In genomic region chr6:159044899-159045727, GRCh38 we compare ENCODE assay signal across 9 cellular contexts. TPM values are rescaled to one million over a fixed set of nuclear protein-coding genes. Genes with fewer than 3 reads are reported as not detected.
DNase-seq lines count a peak whose midpoint lies in the region; ATAC-seq, FAIRE-seq and TF ChIP-seq lines count a peak whose summit lies in the region.
"Had no signal": no experiment of that assay in that cellular context is flagged by ENCODE, and none has a peak within 500 bp of the region (broad histone marks: within the 10 kb centered on the region; RNA-seq: fewer than 3 reads in every experiment).

Gene TAGAP (minus strand): TSS chr6:159044991. CDS start chr6:159044146, 845 bp downstream.

- DNase-seq in OCI-M2 (lab: John Stamatoyannopoulos, UW; ENCODE audit: unreplicated experiment) (peak; percentile 72), kidney (peak; percentile 84), H54 (ENCODE audit: insufficient read length, low spot score) (no peak), SHP77 treated with DMSO at 0.1 percent for 48 hours (lab: John Stamatoyannopoulos, UW) (no peak)
- peak; percentile 83 for DNase-seq in activated T-helper 1 cell treated with anti-CD3 and anti-CD28 coated beads, Interleukin-12 subunit alpha, Interleukin-12 subunit beta, Interleukin-2, Interleukin-4 antibody, amounts not matched to agents 30 ng/mL and 10 ng/mL and 1 ng/mL, durations not matched to agents 14 hours and 24 hours and 36 hours (ENCODE audit: low spot score)
- DNase-seq in stimulated activated CD4-positive, alpha-beta T cell treated with anti-CD3 and anti-CD28 coated beads, TNF-alpha, amount 100 ng/mL, for 1 hour (ENCODE audit: low read depth in 3 of 3, low spot score in 1 of 3) = peak; percentile 58 to 83 (median 80)

- peaks cover 0 to 2% of the 10 kb centered on the region in 2 donors for H3K4me1 ChIP-seq in kidney (ENCODE audit: control insufficient read depth in 1 of 2, insufficient read depth in 1 of 2, low read depth in 1 of 2, low read length in 2 of 2)

- H3K4me3 ChIP-seq in kidney (ENCODE audit: low read length in 2 of 2) = peak within 1 kb of the TSS in 1 of 2 donors; percentile 56

- peak within 1 kb of the TSS; percentile 92 for H3K27ac Mint-ChIP-seq in activated T-helper 1 cell treated with anti-CD3 and anti-CD28 coated beads, Interleukin-12 subunit alpha, Interleukin-12 subunit beta, Interleukin-2, Interleukin-4 antibody, amounts not matched to agents 30 ng/mL and 10 ng/mL and 1 ng/mL, durations not matched to agents 14 hours and 24 hours and 36 hours

- no peak for TF ChIP-seq POLR2A in H54 (IDR thresholded peaks at IDR 0.05; ENCODE audit: low read depth, low read length)

- H3K4me1 Mint-ChIP-seq in activated T-helper 1 cell treated with anti-CD3 and anti-CD28 coated beads, Interleukin-12 subunit alpha, Interleukin-12 subunit beta, Interleukin-2, Interleukin-4 antibody, amounts not matched to agents 30 ng/mL and 10 ng/mL and 1 ng/mL, durations not matched to agents 14 hours and 24 hours and 36 hours (ENCODE audit: low read depth) = peaks cover 72% of the 10 kb centered on the region

- TF ChIP-seq CTCF in kidney (IDR thresholded peaks at IDR 0.05; ENCODE audit: borderline replicate concordance, extremely low read depth, insufficient read depth) = no peak

- H3K36me3 Mint-ChIP-seq in activated T-helper 1 cell treated with anti-CD3 and anti-CD28 coated beads, Interleukin-12 subunit alpha, Interleukin-12 subunit beta, Interleukin-2, Interleukin-4 antibody, amounts not matched to agents 30 ng/mL and 10 ng/mL and 1 ng/mL, durations not matched to agents 14 hours and 24 hours and 36 hours (ENCODE audit: low read depth) = peaks cover 44% of the 10 kb centered on the region

- peak within 1 kb of the TSS; percentile 91 for H3K4me3 Mint-ChIP-seq in activated T-helper 1 cell treated with anti-CD3 and anti-CD28 coated beads, Interleukin-12 subunit alpha, Interleukin-12 subunit beta, Interleukin-2, Interleukin-4 antibody, amounts not matched to agents 30 ng/mL and 10 ng/mL and 1 ng/mL, durations not matched to agents 14 hours and 24 hours and 36 hours

- H3K9ac ChIP-seq in kidney (ENCODE audit: low read length in 2 of 2) = no peak within 1 kb of the TSS

- FAIRE-seq in kidney (lab: Jason Lieb, UNC) (no peak), H54 (lab: Jason Lieb, UNC) (no peak)
- FAIRE-seq: astrocyte had no signal

- H3K9me3 ChIP-seq in kidney (ENCODE audit: control insufficient read depth in 1 of 2, low read length in 2 of 2) = no peaks in the 10 kb centered on the region

- no peaks in the 10 kb centered on the region for H3K27me3 Mint-ChIP-seq in activated T-helper 1 cell treated with anti-CD3 and anti-CD28 coated beads, Interleukin-12 subunit alpha, Interleukin-12 subunit beta, Interleukin-2, Interleukin-4 antibody, amounts not matched to agents 30 ng/mL and 10 ng/mL and 1 ng/mL, durations not matched to agents 14 hours and 24 hours and 36 hours (ENCODE audit: insufficient read depth)

- peak; percentile 43 for ATAC-seq in GM18519 (IDR thresholded peaks at IDR 0.05; ENCODE audit: low FRiP score, unreplicated experiment)
- peak; percentile 92 for ATAC-seq in HG02852 (IDR thresholded peaks at IDR 0.05; ENCODE audit: unreplicated experiment)

- intact Hi-C loops in activated T-helper 1 cell treated with anti-CD3 and anti-CD28 coated beads, Interleukin-12 subunit alpha, Interleukin-12 subunit beta, Interleukin-2, Interleukin-4 antibody, amounts not matched to agents 30 ng/mL and 10 ng/mL and 1 ng/mL, durations not matched to agents 14 hours and 24 hours and 36 hours (cut with micrococcal nuclease) = loop anchor here (1.0 to 10.0 kb wide), 7 partner anchors 14 to 1280 kb away; partner anchors contain the start of gene WTAP
- intact Hi-C loops in kidney (cut with DNase I) = no loop called here

- no peak within 1 kb of the TSS for H3K27ac ChIP-seq in kidney (ENCODE audit: low read depth in 2 of 2, low read length in 2 of 2)

- no peaks in the 10 kb centered on the region for H3K36me3 ChIP-seq in kidney (ENCODE audit: control insufficient read depth in 1 of 2, insufficient read depth in 2 of 2, low read length in 2 of 2)

- no peaks in the 10 kb centered on the region for H3K9me3 Mint-ChIP-seq in activated T-helper 1 cell treated with anti-CD3 and anti-CD28 coated beads, Interleukin-12 subunit alpha, Interleukin-12 subunit beta, Interleukin-2, Interleukin-4 antibody, amounts not matched to agents 30 ng/mL and 10 ng/mL and 1 ng/mL, durations not matched to agents 14 hours and 24 hours and 36 hours

RNA-seq across cellular contexts. Expression of gene TAGAP, which starts in this region (rescaled TPM):
- total RNA-seq in activated T-helper 1 cell treated with anti-CD3 and anti-CD28 coated beads, Interleukin-12 subunit alpha, Interleukin-12 subunit beta, Interleukin-2, Interleukin-4 antibody, amounts not matched to agents 30 ng/mL and 10 ng/mL and 1 ng/mL, durations not matched to agents 14 hours and 24 hours and 36 hours = 245 and 250 TPM in 2 replicates
- total RNA-seq in kidney = 8.8 TPM
- polyA plus RNA-seq in kidney (ENCODE audit: insufficient read depth, low read depth, low replicate concordance) = 0.45 TPM

Comparison
In these comparisons a context has a peak if more than half of its experiments do, and no peak if none do; other contexts are left out.
1. RNA of gene TAGAP (total RNA-seq): 245 to 250 TPM in activated T-helper 1 cell treated with anti-CD3 and anti-CD28 coated beads, Interleukin-12 subunit alpha, Interleukin-12 subunit beta, Interleukin-2, Interleukin-4 antibody, amounts not matched to agents 30 ng/mL and 10 ng/mL and 1 ng/mL, durations not matched to agents 14 hours and 24 hours and 36 hours; 8.8 TPM in kidney (single experiment); every median in the first group is over 10 times any median in the second.
2. DNase-seq: peak in OCI-M2 (single experiment), activated T-helper 1 cell treated with anti-CD3 and anti-CD28 coated beads, Interleukin-12 subunit alpha, Interleukin-12 subunit beta, Interleukin-2, Interleukin-4 antibody, amounts not matched to agents 30 ng/mL and 10 ng/mL and 1 ng/mL, durations not matched to agents 14 hours and 24 hours and 36 hours (single experiment), kidney (single experiment) and stimulated activated CD4-positive, alpha-beta T cell treated with anti-CD3 and anti-CD28 coated beads, TNF-alpha, amount 100 ng/mL, for 1 hour (3 of 3); none in H54 (single experiment) and SHP77 treated with DMSO at 0.1 percent for 48 hours (single experiment).